ENCODE assay signal across 24 cellular contexts in the genomic region with DNA sequence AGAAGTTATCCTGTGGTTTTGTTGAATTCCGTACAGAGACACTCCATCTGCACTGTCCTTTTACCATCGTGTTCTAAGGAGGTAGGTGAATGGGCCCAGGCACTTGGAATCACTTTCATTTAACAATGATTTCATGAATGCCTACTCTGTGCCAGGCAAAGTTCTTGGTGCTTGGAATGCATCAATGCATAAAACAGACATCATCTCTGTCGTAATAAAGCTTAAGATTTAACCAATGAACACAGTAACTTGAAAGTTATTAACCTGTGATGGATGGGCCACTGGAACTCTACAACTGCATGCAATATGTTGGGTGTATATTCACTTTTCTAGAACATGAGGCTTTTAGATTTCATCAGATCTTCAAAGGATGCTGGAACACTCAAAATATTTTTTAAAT. TPM values are rescaled to one million over a fixed set of nuclear protein-coding genes. Genes with fewer than 3 reads are reported as not detected.
"Had no signal": no experiment of that assay in that cellular context is flagged by ENCODE, and none has a peak within 500 bp of the region (broad histone marks: within the 10 kb centered on the region; RNA-seq: fewer than 3 reads in every experiment).

No MANE protein-coding gene starts in this region.

- H3K36me3 ChIP-seq: Peyer's patch, SJSA1 had no signal

- H3K4me3 Mint-ChIP-seq: IgD-negative memory B cell had no signal

- ATAC-seq: K562, PC-3 had no signal

- H3K4me1 ChIP-seq: Peyer's patch, SJSA1 had no signal

- DNase-seq: Kasumi-1, MM.1S, NCI-H1092 treated with DMSO at 0.1 percent for 48 hours, NCI-H1436, NCI-H187, NCI-H2029, NCI-H2081 treated with DMSO at 0.1 percent for 48 hours, NCI-H2171, NCI-H226, NCI-H446, NCI-H510A, NCI-H524 treated with DMSO at 0.1 percent for 48 hours, NCI-H69, NCI-H774, PC-3, Peyer's patch, Right ventricle myocardium superior, RPMI8226, SIG-M5 had no signal

- H3K9me3 ChIP-seq: Peyer's patch, SJSA1 had no signal

- H3K27me3 ChIP-seq: Peyer's patch, SJSA1 had no signal

- H3K36me3 Mint-ChIP-seq: IgD-negative memory B cell had no signal

- H3K27ac Mint-ChIP-seq: IgD-negative memory B cell had no signal

- H3K4me1 Mint-ChIP-seq: IgD-negative memory B cell had no signal

- H3K4me3 ChIP-seq: K562, Peyer's patch, SJSA1, SK-N-MC had no signal

- H3K4me2 ChIP-seq: KMS-11 had no signal

- H3K27ac ChIP-seq: KMS-11, Peyer's patch, SJSA1, SK-N-MC had no signal

- H3K9ac ChIP-seq: KMS-11 had no signal

- FAIRE-seq: K562 had no signal

RNA-seq across cellular contexts. Expression of a gene that starts 14.1 kb away (rescaled TPM):
- polyA plus RNA-seq: IgD-negative memory B cell, K562 had no signal
